Comparison of ENCODE assay signal across 21 cellular contexts in the genomic region with DNA sequence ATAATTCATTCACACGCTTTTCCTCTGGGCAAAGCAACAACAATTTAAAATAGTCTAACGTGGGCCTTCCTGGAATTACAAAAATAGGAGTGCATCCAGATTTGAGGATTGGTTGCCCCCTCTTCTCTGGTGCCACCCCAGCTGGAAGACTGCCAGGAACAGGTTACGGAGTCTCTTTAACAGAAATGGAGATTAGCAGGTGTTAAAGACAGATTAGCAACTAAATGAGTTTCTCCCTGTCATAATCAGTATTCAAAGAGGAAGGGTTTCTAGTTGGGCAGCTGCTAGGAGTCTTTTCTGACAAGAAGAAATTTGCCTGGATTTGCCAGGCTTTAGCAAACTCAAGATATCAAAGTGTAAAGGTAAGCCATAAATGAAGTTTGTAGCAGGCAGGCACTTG.
"Had no signal": no experiment of that assay in that cellular context is flagged by ENCODE, and none has a peak within 500 bp of the region (broad histone marks: within the 10 kb centered on the region; RNA-seq: fewer than 3 reads in every experiment).

No MANE protein-coding gene starts in this region.

- H3K27ac Mint-ChIP-seq: dendritic cell treated with granulocyte-macrophage colony-stimulating factor and Interleukin-4, amounts not matched to agents 40 ng/mL and 50 ng/mL, for 4 days; memory B cell; nephron had no signal

- H2AFZ ChIP-seq: hepatocyte, parathyroid adenoma had no signal

- H3K9me3 ChIP-seq: lower lobe of right lung, psoas muscle, thoracic aorta, transverse colon had no signal

- H3K27ac ChIP-seq: hepatocyte, left ventricle myocardium inferior, lower lobe of right lung, parathyroid adenoma, psoas muscle, right atrium auricular region, sigmoid colon, skin epidermis, stomach, thoracic aorta, transverse colon had no signal

- H3K27me3 Mint-ChIP-seq: dendritic cell treated with granulocyte-macrophage colony-stimulating factor and Interleukin-4, amounts not matched to agents 40 ng/mL and 50 ng/mL, for 4 days had no signal

- H3K4me1 Mint-ChIP-seq: memory B cell, naive B cell had no signal

- H3K4me1 ChIP-seq: left ventricle myocardium inferior, lower lobe of right lung, parathyroid adenoma, psoas muscle, right atrium auricular region, sigmoid colon, stomach, transverse colon had no signal

- H3K4me3 Mint-ChIP-seq: dendritic cell treated with granulocyte-macrophage colony-stimulating factor and Interleukin-4, amounts not matched to agents 40 ng/mL and 50 ng/mL, for 4 days; memory B cell; nephron had no signal

- H3K36me3 ChIP-seq: left ventricle myocardium inferior, lower lobe of right lung, right atrium auricular region, sigmoid colon, stomach, thoracic aorta, transverse colon had no signal

- H3K79me2 ChIP-seq: hepatocyte, parathyroid adenoma had no signal

- ATAC-seq: left cardiac atrium, lower lobe of right lung, psoas muscle had no signal

- H3K9me3 Mint-ChIP-seq: dendritic cell treated with granulocyte-macrophage colony-stimulating factor and Interleukin-4, amounts not matched to agents 40 ng/mL and 50 ng/mL, for 4 days had no signal

- DNase-seq: foreskin melanocyte; head of caudate nucleus; kidney; left cardiac atrium; left ventricle myocardium inferior; lower lobe of right lung; naive B cell; psoas muscle; sigmoid colon; stimulated activated naive CD4-positive, alpha-beta T cell; stomach; substantia nigra; transverse colon had no signal

- H3K9ac ChIP-seq: parathyroid adenoma had no signal

- H3K4me3 ChIP-seq: hepatocyte, left ventricle myocardium inferior, lower lobe of right lung, psoas muscle, right atrium auricular region, sigmoid colon, skin epidermis, stomach, thoracic aorta, transverse colon had no signal

- H3K36me3 Mint-ChIP-seq: memory B cell had no signal

- H3K27me3 ChIP-seq: hepatocyte, right atrium auricular region, sigmoid colon, stomach, transverse colon had no signal

- H3K4me2 ChIP-seq: hepatocyte had no signal
